In genomic region chr2:166329465-166329864, GRCh38 we compare ENCODE assay signal across 21 cellular contexts.
"Had no signal": no experiment of that assay in that cellular context is flagged by ENCODE, and none has a peak within 500 bp of the region (broad histone marks: within the 10 kb centered on the region; RNA-seq: fewer than 3 reads in every experiment).

No MANE protein-coding gene starts in this region.

- H3K4me1 ChIP-seq: SJSA1 had no signal

- H3K36me3 ChIP-seq: SJSA1 had no signal

- H3K9ac ChIP-seq: KMS-11 had no signal

- DNase-seq: Kasumi-1, MM.1S, NCI-H1092 treated with DMSO at 0.1 percent for 48 hours, NCI-H1436, NCI-H187, NCI-H2029, NCI-H2081 treated with DMSO at 0.1 percent for 48 hours, NCI-H2171, NCI-H226, NCI-H446, NCI-H510A, NCI-H524 treated with DMSO at 0.1 percent for 48 hours, NCI-H69, NCI-H774, Right ventricle myocardium superior, RPMI8226, SIG-M5 had no signal

- H3K4me3 ChIP-seq: SJSA1, SK-N-MC had no signal

- H3K4me2 ChIP-seq: KMS-11 had no signal

- FAIRE-seq: RCC 7860 had no signal

- H3K27me3 ChIP-seq: SJSA1 had no signal

- H3K9me3 ChIP-seq: SJSA1 had no signal

- H3K27ac ChIP-seq: KMS-11, SJSA1, SK-N-MC had no signal
